23 cellular contexts compared by ENCODE assay signal in the genomic region with DNA sequence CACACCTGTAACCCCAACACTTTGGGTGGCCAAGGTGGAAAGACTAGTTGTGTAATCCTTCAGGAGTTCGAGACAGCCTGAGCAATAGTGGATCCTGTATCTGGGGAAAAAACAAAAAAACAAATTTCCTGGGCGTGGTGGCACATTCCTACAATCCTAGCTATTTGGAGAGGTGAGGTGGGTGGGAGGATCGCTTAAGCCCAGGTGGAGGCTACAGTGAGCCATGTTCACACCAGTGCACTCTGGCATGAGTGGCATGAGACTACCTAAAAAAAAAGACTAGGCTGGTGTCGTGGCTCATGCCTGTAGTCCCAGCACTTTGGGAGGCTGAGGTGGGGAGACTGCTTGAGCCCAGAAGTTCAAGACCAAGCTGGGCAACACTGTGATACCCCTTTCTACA. TPM values are rescaled to one million over a fixed set of nuclear protein-coding genes. Genes with fewer than 3 reads are reported as not detected.
DNase-seq lines count a peak whose midpoint lies in the region; ATAC-seq and TF ChIP-seq lines count a peak whose summit lies in the region.
"Had no signal": no experiment of that assay in that cellular context is flagged by ENCODE, and none has a peak within 500 bp of the region (broad histone marks: within the 10 kb centered on the region; RNA-seq: fewer than 3 reads in every experiment).

No MANE protein-coding gene starts in this region.

- intact Hi-C loops in right cardiac atrium (cut with DNase I): no loop called here

- no peak overlapping the region for H3K4me3 Mint-ChIP-seq in stimulated activated naive CD8-positive, alpha-beta T cell treated with anti-CD3 and anti-CD28 coated beads, Interleukin-15, Interleukin-2, amounts not matched to agents 100 ng/mL and 50 ng/mL, for 24 hours
- H3K4me3 Mint-ChIP-seq in activated naive CD8-positive, alpha-beta T cell treated with anti-CD3 and anti-CD28 coated beads, Interleukin-2, amount 50 U/mL, for 24 hours: no peak overlapping the region
- H3K4me3 Mint-ChIP-seq in mesothelial cell of epicardium: no peak overlapping the region
- H3K4me3 Mint-ChIP-seq: immature natural killer cell, T-helper 17 cell had no signal

- no peak for ATAC-seq in stimulated activated naive CD8-positive, alpha-beta T cell treated with anti-CD3 and anti-CD28 coated beads, Interleukin-15, Interleukin-2, amounts not matched to agents 100 U/mL and 50 U/mL, for 24 hours
- no peak for ATAC-seq in activated naive CD8-positive, alpha-beta T cell treated with anti-CD3 and anti-CD28 coated beads, Interleukin-2, amount 50 U/mL, for 24 hours
- ATAC-seq in right cardiac atrium: no peak
- ATAC-seq: foreskin keratinocyte, left ventricle myocardium superior, T-helper 17 cell had no signal

- H3K4me3 ChIP-seq in right cardiac atrium (ENCODE audit: low read length): no peak overlapping the region
- H3K4me3 ChIP-seq: BLaER1, uterus had no signal

- no peaks in the 10 kb centered on the region for H3K9me3 ChIP-seq in right cardiac atrium (ENCODE audit: control insufficient read depth, low read length)
- H3K9me3 ChIP-seq: BLaER1, SK-N-SH, uterus had no signal

- no peaks in the 10 kb centered on the region for H3K27me3 Mint-ChIP-seq in stimulated activated naive CD8-positive, alpha-beta T cell treated with anti-CD3 and anti-CD28 coated beads, Interleukin-15, Interleukin-2, amounts not matched to agents 100 ng/mL and 50 ng/mL, for 24 hours
- H3K27me3 Mint-ChIP-seq in activated naive CD8-positive, alpha-beta T cell treated with anti-CD3 and anti-CD28 coated beads, Interleukin-2, amount 50 U/mL, for 24 hours: no peaks in the 10 kb centered on the region
- H3K27me3 Mint-ChIP-seq in mesothelial cell of epicardium (ENCODE audit: low read depth): no peaks in the 10 kb centered on the region
- H3K27me3 Mint-ChIP-seq: T-helper 17 cell had no signal

- TF ChIP-seq CTCF in mesothelial cell of epicardium (IDR thresholded peaks at IDR 0.05; ENCODE audit: unreplicated experiment): no peak

- peak overlapping the region; percentile 12 for H3K27ac Mint-ChIP-seq in stimulated activated naive CD8-positive, alpha-beta T cell treated with anti-CD3 and anti-CD28 coated beads, Interleukin-15, Interleukin-2, amounts not matched to agents 100 ng/mL and 50 ng/mL, for 24 hours
- peak overlapping the region; percentile 46 for H3K27ac Mint-ChIP-seq in activated naive CD8-positive, alpha-beta T cell treated with anti-CD3 and anti-CD28 coated beads, Interleukin-2, amount 50 U/mL, for 24 hours
- no peak overlapping the region for H3K27ac Mint-ChIP-seq in mesothelial cell of epicardium
- H3K27ac Mint-ChIP-seq: activated T-helper 2 cell treated with anti-CD3 and anti-CD28 coated beads, Interferon-gamma antibody, Interleukin-2, Interleukin-4, amounts not matched to agents 10 μg/mL and 5 μg/mL and 100 μg/mL, durations not matched to agents 14 hours and 24 hours and 36 hours; T-helper 17 cell had no signal

- H3K27ac ChIP-seq in right cardiac atrium (ENCODE audit: low read length): no peak overlapping the region
- H3K27ac ChIP-seq: BLaER1, foreskin keratinocyte, uterus had no signal

- WGBS in right cardiac atrium: 86% methylated on average over 4 of the region's 4 CpGs

- peaks cover 2% of the 10 kb centered on the region for H3K4me1 ChIP-seq in right cardiac atrium (ENCODE audit: control insufficient read depth, insufficient read depth, low read length)
- H3K4me1 ChIP-seq: BLaER1, uterus had no signal

- no peak for DNase-seq in stimulated activated naive CD8-positive, alpha-beta T cell treated with anti-CD3 and anti-CD28 coated beads, Interleukin-15, Interleukin-2, amounts not matched to agents 100 U/mL and 50 U/mL, for 24 hours
- no peak for DNase-seq in activated naive CD8-positive, alpha-beta T cell treated with anti-CD3 and anti-CD28 coated beads, Interleukin-2, amount 50 U/mL, for 24 hours
- DNase-seq in mesenteric fat pad (ENCODE audit: low spot score) (peak; percentile 22), mesothelial cell of epicardium (ENCODE audit: low spot score in 2 of 2, unreplicated experiment in 2 of 2) (no peak), NCI-H774 (lab: John Stamatoyannopoulos, UW) (no peak), NCI-H1092 treated with DMSO at 0.1 percent for 48 hours (lab: John Stamatoyannopoulos, UW) (no peak), right cardiac atrium (no peak)
- DNase-seq: ACHN; DMS79 treated with DMSO at 0.1 percent for 48 hours; effector CD4-positive, alpha-beta T cell; immature natural killer cell; left ventricle myocardium superior; NCI-H187; NCI-H69; RPMI8226; SK-N-SH; stimulated activated CD4-positive, alpha-beta T cell treated with anti-CD3 and anti-CD28 coated beads, Interleukin-15, amount 100 ng/mL, for 24 hours; T-helper 17 cell; uterus had no signal

- peaks cover 73% of the 10 kb centered on the region for H3K36me3 Mint-ChIP-seq in stimulated activated naive CD8-positive, alpha-beta T cell treated with anti-CD3 and anti-CD28 coated beads, Interleukin-15, Interleukin-2, amounts not matched to agents 100 ng/mL and 50 ng/mL, for 24 hours (ENCODE audit: low read depth)
- peaks cover 69% of the 10 kb centered on the region for H3K36me3 Mint-ChIP-seq in activated naive CD8-positive, alpha-beta T cell treated with anti-CD3 and anti-CD28 coated beads, Interleukin-2, amount 50 U/mL, for 24 hours (ENCODE audit: low read depth)
- H3K36me3 Mint-ChIP-seq in mesothelial cell of epicardium: peaks cover 37% of the 10 kb centered on the region

- no peaks in the 10 kb centered on the region for H3K9me3 Mint-ChIP-seq in stimulated activated naive CD8-positive, alpha-beta T cell treated with anti-CD3 and anti-CD28 coated beads, Interleukin-15, Interleukin-2, amounts not matched to agents 100 ng/mL and 50 ng/mL, for 24 hours
- H3K9me3 Mint-ChIP-seq in activated naive CD8-positive, alpha-beta T cell treated with anti-CD3 and anti-CD28 coated beads, Interleukin-2, amount 50 U/mL, for 24 hours: no peaks in the 10 kb centered on the region
- H3K9me3 Mint-ChIP-seq in mesothelial cell of epicardium: no peaks in the 10 kb centered on the region
- H3K9me3 Mint-ChIP-seq: activated T-helper 2 cell treated with anti-CD3 and anti-CD28 coated beads, Interferon-gamma antibody, Interleukin-2, Interleukin-4, amounts not matched to agents 10 μg/mL and 5 μg/mL and 100 μg/mL, durations not matched to agents 14 hours and 24 hours and 36 hours; immature natural killer cell had no signal

- H3K27me3 ChIP-seq in right cardiac atrium (ENCODE audit: control insufficient read depth, insufficient read depth): no peaks in the 10 kb centered on the region
- H3K27me3 ChIP-seq: BLaER1, foreskin keratinocyte, uterus had no signal

- H3K4me1 Mint-ChIP-seq in stimulated activated naive CD8-positive, alpha-beta T cell treated with anti-CD3 and anti-CD28 coated beads, Interleukin-15, Interleukin-2, amounts not matched to agents 100 ng/mL and 50 ng/mL, for 24 hours (ENCODE audit: low read depth): peaks cover 71% of the 10 kb centered on the region
- peaks cover 54% of the 10 kb centered on the region for H3K4me1 Mint-ChIP-seq in activated naive CD8-positive, alpha-beta T cell treated with anti-CD3 and anti-CD28 coated beads, Interleukin-2, amount 50 U/mL, for 24 hours
- peaks cover 3% of the 10 kb centered on the region for H3K4me1 Mint-ChIP-seq in mesothelial cell of epicardium

RNA-seq across cellular contexts. Expression of gene PTGES3, which starts 17.2 kb away (rescaled TPM):
- total RNA-seq in mesenteric fat pad (130 TPM), mesothelial cell of epicardium (155 to 161 TPM (median 157 TPM) in 3 replicates), right cardiac atrium (100 to 1,000 TPM; 127 to 176 (median 150) TPM)
- polyA plus RNA-seq in right cardiac atrium: 116 TPM

RNA-seq across cellular contexts. Expression of gene ATP5F1B, which starts 25.1 kb away (rescaled TPM):
- 570 TPM for total RNA-seq in mesenteric fat pad
- total RNA-seq in mesothelial cell of epicardium: 361 to 391 TPM (median 387 TPM) in 3 replicates
- total RNA-seq in right cardiac atrium: 1,000 to 10,000 TPM; 1,684 to 2,029 (median 1,762) TPM
- polyA plus RNA-seq in right cardiac atrium: 1,409 TPM

RNA-seq across cellular contexts. Expression of gene BAZ2A, which starts 40.7 kb away (rescaled TPM):
- total RNA-seq in mesenteric fat pad (81.2 TPM), mesothelial cell of epicardium (99.4 to 107 TPM (median 105 TPM) in 3 replicates), right cardiac atrium (10 to 100 TPM; 38.4 to 49.2 (median 48.1) TPM)
- polyA plus RNA-seq in right cardiac atrium: 30.2 TPM

RNA-seq across cellular contexts. Expression of gene NACA, which starts 54.3 kb away (rescaled TPM):
- total RNA-seq in mesenteric fat pad (717 TPM), mesothelial cell of epicardium (919 to 987 TPM (median 980 TPM) in 3 replicates), right cardiac atrium (100 to 1,000 TPM; 541 to 618 (median 568) TPM)
- 852 TPM for polyA plus RNA-seq in right cardiac atrium
